In the genomic region with DNA sequence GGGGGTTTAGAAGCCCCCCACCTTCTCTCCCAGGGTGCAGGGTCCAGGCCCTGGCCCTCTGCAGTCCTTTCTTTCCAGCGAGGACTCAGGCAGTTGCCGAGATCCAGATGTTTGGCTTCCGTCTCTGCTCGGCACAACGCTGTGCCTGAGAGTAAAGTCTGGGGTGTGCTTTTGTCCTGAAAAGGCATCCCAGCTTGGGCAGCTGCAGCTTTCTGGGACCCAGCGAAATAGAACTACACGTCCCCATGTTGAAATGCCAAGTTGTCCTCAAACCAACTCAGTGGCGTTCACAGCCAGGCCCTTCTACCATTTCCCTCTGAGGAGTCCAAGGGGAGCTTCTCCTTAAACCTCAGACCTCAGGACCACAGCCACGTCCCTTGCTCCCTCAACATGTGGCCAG, we compare ENCODE assay signal across 16 cellular contexts. TPM values are rescaled to one million over a fixed set of nuclear protein-coding genes. Genes with fewer than 3 reads are reported as not detected.
"Had no signal": no experiment of that assay in that cellular context is flagged by ENCODE, and none has a peak within 500 bp of the region (broad histone marks: within the 10 kb centered on the region; RNA-seq: fewer than 3 reads in every experiment).

No MANE protein-coding gene starts in this region.

- H3K4me3 Mint-ChIP-seq: immature natural killer cell; naive B cell; nephron; stimulated activated naive B cell treated with anti-CD40 and anti-IgM and Interleukin-4, amounts not matched to agents 10 μg/mL and 1 μg/mL and 100 μg/mL, for 72 hours; stimulated activated naive CD8-positive, alpha-beta T cell treated with anti-CD3 and anti-CD28 coated beads, Interleukin-15, amount 100 ng/mL, for 72 hours had no signal

- ATAC-seq: esophagus mucosa; left lung; stimulated activated naive B cell treated with anti-CD40 and anti-IgM and Interleukin-4, amounts not matched to agents 10 μg/mL and 1 μg/mL and 100 μg/mL, for 72 hours; stimulated activated naive CD8-positive, alpha-beta T cell treated with anti-CD3 and anti-CD28 coated beads, Interleukin-15, amount 100 ng/mL, for 72 hours had no signal

- H3K4me1 Mint-ChIP-seq: immature natural killer cell; naive B cell; stimulated activated naive CD8-positive, alpha-beta T cell treated with anti-CD3 and anti-CD28 coated beads, Interleukin-15, amount 100 ng/mL, for 72 hours had no signal

- H3K27ac Mint-ChIP-seq: immature natural killer cell; naive B cell; nephron; stimulated activated naive B cell treated with anti-CD40 and anti-IgM and Interleukin-4, amounts not matched to agents 10 μg/mL and 1 μg/mL and 100 μg/mL, for 72 hours; stimulated activated naive CD8-positive, alpha-beta T cell treated with anti-CD3 and anti-CD28 coated beads, Interleukin-15, amount 100 ng/mL, for 72 hours had no signal

- H3K36me3 Mint-ChIP-seq: immature natural killer cell; naive B cell; stimulated activated naive B cell treated with anti-CD40 and anti-IgM and Interleukin-4, amounts not matched to agents 10 μg/mL and 1 μg/mL and 100 μg/mL, for 72 hours had no signal

- H3K4me3 ChIP-seq: left lung, tibial artery, upper lobe of left lung, uterus had no signal

- H3K27ac ChIP-seq: left lung, neutrophil, tibial artery, uterus had no signal

- H3K27me3 Mint-ChIP-seq: stimulated activated naive CD8-positive, alpha-beta T cell treated with anti-CD3 and anti-CD28 coated beads, Interleukin-15, amount 100 ng/mL, for 72 hours had no signal

- H3K27me3 ChIP-seq: left lung, upper lobe of left lung, uterus had no signal

- H3K9me3 ChIP-seq: left lung, neutrophil, tibial artery, upper lobe of left lung, uterus had no signal

- H3K36me3 ChIP-seq: left lung, neutrophil, tibial artery, upper lobe of left lung, uterus had no signal

- DNase-seq: effector memory CD4-positive, alpha-beta T cell; immature natural killer cell; left lung; mesendoderm; naive B cell; stimulated activated CD4-positive, alpha-beta T cell treated with anti-CD3 and anti-CD28 coated beads, Interleukin-1b, Interleukin-23, amount 100 ng/mL, for 48 hours; stimulated activated CD4-positive, alpha-beta T cell treated with anti-CD3 and anti-CD28 coated beads, Interleukin-4, amount 100 ng/mL, for 24 hours; stimulated activated naive B cell treated with anti-CD40 and anti-IgM and Interleukin-4, amounts not matched to agents 10 μg/mL and 1 μg/mL and 100 μg/mL, for 72 hours; stimulated activated naive CD8-positive, alpha-beta T cell treated with anti-CD3 and anti-CD28 coated beads, Interleukin-15, amount 100 ng/mL, for 72 hours; upper lobe of left lung; uterus had no signal

- H3K9me3 Mint-ChIP-seq: immature natural killer cell; naive B cell; nephron; stimulated activated naive B cell treated with anti-CD40 and anti-IgM and Interleukin-4, amounts not matched to agents 10 μg/mL and 1 μg/mL and 100 μg/mL, for 72 hours; stimulated activated naive CD8-positive, alpha-beta T cell treated with anti-CD3 and anti-CD28 coated beads, Interleukin-15, amount 100 ng/mL, for 72 hours had no signal

RNA-seq across cellular contexts. Expression of gene FGD5, which starts 23.1 kb away (rescaled TPM):
- polyA plus RNA-seq: immature natural killer cell, keratinocyte had no signal
